In genomic region chr5:81268797-81269196, GRCh38 we compare ENCODE assay signal across 10 cellular contexts. TPM values are rescaled to one million over a fixed set of nuclear protein-coding genes. Genes with fewer than 3 reads are reported as not detected.
DNase-seq lines count a peak whose midpoint lies in the region; ATAC-seq and TF ChIP-seq lines count a peak whose summit lies in the region.
"Had no signal": no experiment of that assay in that cellular context is flagged by ENCODE, and none has a peak within 500 bp of the region (broad histone marks: within the 10 kb centered on the region; RNA-seq: fewer than 3 reads in every experiment).

No MANE protein-coding gene starts in this region.

- no peak overlapping the region for H3K4me3 Mint-ChIP-seq in activated T-cell treated with anti-CD3 and anti-CD28 coated beads, Interleukin-2, amount 50 U/mL, for 4 hours
- H3K4me3 Mint-ChIP-seq: activated CD8-positive, alpha-beta T cell treated with anti-CD3 and anti-CD28 coated beads for 36 hours had no signal

- no peaks in the 10 kb centered on the region for H3K27me3 Mint-ChIP-seq in activated T-cell treated with anti-CD3 and anti-CD28 coated beads, Interleukin-2, amount 50 U/mL, for 4 hours (ENCODE audit: low read depth)
- H3K27me3 Mint-ChIP-seq: activated CD8-positive, alpha-beta T cell treated with anti-CD3 and anti-CD28 coated beads for 36 hours had no signal

- H3K36me3 Mint-ChIP-seq in activated T-cell treated with anti-CD3 and anti-CD28 coated beads, Interleukin-2, amount 50 U/mL, for 4 hours (ENCODE audit: insufficient read depth): peaks cover 37% of the 10 kb centered on the region

- peaks cover 12% of the 10 kb centered on the region for H3K4me1 Mint-ChIP-seq in activated T-cell treated with anti-CD3 and anti-CD28 coated beads, Interleukin-2, amount 50 U/mL, for 4 hours (ENCODE audit: low read depth)

- H3K9me3 Mint-ChIP-seq in activated T-cell treated with anti-CD3 and anti-CD28 coated beads, Interleukin-2, amount 50 U/mL, for 4 hours: peaks cover 24% of the 10 kb centered on the region

- DNase-seq in H4 (ENCODE audit: low spot score) (peak; percentile 39), RPMI7951 (ENCODE audit: low read depth) (peak; percentile 80), fibroblast of pulmonary artery (ENCODE audit: low read depth) (peak; percentile 86), superior temporal gyrus (ENCODE audit: extremely low spot score) (peak; percentile 38), SHP77 (lab: John Stamatoyannopoulos, UW) (no peak)
- DNase-seq in activated T-cell treated with anti-CD3 and anti-CD28 coated beads, Interleukin-2, amount 50 U/mL, for 4 hours: no peak
- DNase-seq: activated CD8-positive, alpha-beta T cell treated with anti-CD3 and anti-CD28 coated beads for 36 hours had no signal

- H3K4me3 ChIP-seq in fibroblast of pulmonary artery (replicated peaks; ENCODE audit: low read depth, low read length): no peak overlapping the region
- H3K4me3 ChIP-seq: cardiac muscle cell, prostate gland had no signal

- no peak for ATAC-seq in HG03108 (IDR thresholded peaks at IDR 0.05; ENCODE audit: unreplicated experiment)
- ATAC-seq in activated T-cell treated with anti-CD3 and anti-CD28 coated beads, Interleukin-2, amount 50 U/mL, for 4 hours: no peak
- ATAC-seq: activated CD8-positive, alpha-beta T cell treated with anti-CD3 and anti-CD28 coated beads for 36 hours had no signal

- no peak for TF ChIP-seq CTCF in fibroblast of pulmonary artery (IDR thresholded peaks at IDR 0.05; ENCODE audit: low read length, missing control alignments)

RNA-seq across cellular contexts. Expression of gene ZCCHC9, which starts 32.6 kb away (rescaled TPM):
- total RNA-seq in H4 (2014; rRNA removed; shearing (Covaris generic)): 19.9 and 22.3 TPM in 2 replicates
- total RNA-seq in RPMI7951 (2014; rRNA removed; shearing (Covaris generic)): 25.0 and 29.6 TPM in 2 replicates
- total RNA-seq in activated T-cell treated with anti-CD3 and anti-CD28 coated beads, Interleukin-2, amount 50 U/mL, for 4 hours: 10 to 100 TPM; 32.7 to 37.8 (median 37.4) TPM

RNA-seq across cellular contexts. Expression of gene CKMT2, which starts 35.7 kb away (rescaled TPM):
- 0.48 TPM in 1 of 2 replicates, not detected in the other for total RNA-seq in H4 (2014; rRNA removed; shearing (Covaris generic))
- total RNA-seq in RPMI7951 (2014; rRNA removed; shearing (Covaris generic)): 2.2 TPM in 1 of 2 replicates, not detected in the other
- not detected for total RNA-seq in activated T-cell treated with anti-CD3 and anti-CD28 coated beads, Interleukin-2, amount 50 U/mL, for 4 hours
- total RNA-seq: activated CD8-positive, alpha-beta T cell treated with anti-CD3 and anti-CD28 coated beads for 36 hours had no signal

Comparison
In these comparisons a context has a peak if more than half of its experiments do, and no peak if none do; other contexts are left out.
1. DNase-seq: peak in H4 (single experiment), RPMI7951 (single experiment), fibroblast of pulmonary artery (single experiment) and superior temporal gyrus (single experiment); none in SHP77 (0 of 2) and activated T-cell treated with anti-CD3 and anti-CD28 coated beads, Interleukin-2, amount 50 U/mL, for 4 hours (single experiment).